2 cellular contexts compared by ENCODE assay signal in the genomic region with DNA sequence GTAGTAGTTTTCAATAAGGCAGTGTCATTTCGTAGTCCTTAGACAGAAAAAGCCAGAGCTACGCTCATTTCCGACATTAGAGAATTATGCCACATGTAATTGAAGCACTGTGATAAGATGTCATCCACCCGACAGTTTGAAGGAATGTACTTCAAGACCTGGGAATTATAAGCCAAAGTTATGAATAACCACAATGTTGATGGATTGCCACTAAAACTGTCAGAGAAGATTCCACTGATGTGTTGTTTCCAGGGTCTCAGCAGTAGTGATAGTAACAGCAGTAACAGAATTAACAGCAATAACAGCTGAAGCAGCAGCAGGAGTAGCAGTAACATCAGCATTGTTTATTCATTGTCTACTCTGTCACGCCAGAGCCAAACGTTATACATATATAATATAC.
TF ChIP-seq lines count a peak whose summit lies in the region.

No MANE protein-coding gene starts in this region.

TF ChIP-seq in A549, 52 proteins besides CTCF, POLR2A, EP300 and RAD21:
- TF ChIP-seq GATA3 (IDR thresholded peaks at IDR 0.05; ENCODE audit: borderline replicate concordance) (no peak), FOXS1 (CRISPR knock-in tag; IDR thresholded peaks at IDR 0.05) (no peak), TFCP2L1 (CRISPR knock-in tag; IDR thresholded peaks at IDR 0.05) (no peak), ZSCAN20 (CRISPR knock-in tag; IDR thresholded peaks at IDR 0.05) (no peak), CBX2 (IDR thresholded peaks at IDR 0.05; ENCODE audit: borderline replicate concordance, low read depth) (no peak), RARB (CRISPR knock-in tag; IDR thresholded peaks at IDR 0.05) (no peak)

TF ChIP-seq in HepG2, 621 proteins besides CTCF, POLR2A, EP300 and RAD21:
- no peak for TF ChIP-seq PCBP1 (IDR thresholded peaks at IDR 0.05; ENCODE audit: borderline replicate concordance, low read depth, low read length)
- no peak for TF ChIP-seq RBM39 (IDR thresholded peaks at IDR 0.05; ENCODE audit: low read depth, low read length, poor library complexity, severe bottlenecking)
- no peak for TF ChIP-seq BCL6 (CRISPR knock-in tag; IDR thresholded peaks at IDR 0.05)
- no peak for TF ChIP-seq ZNF138 (CRISPR knock-in tag; IDR thresholded peaks at IDR 0.05; ENCODE audit: low read depth)
- no peak for TF ChIP-seq ZSCAN12 (CRISPR knock-in tag; IDR thresholded peaks at IDR 0.05)
- no peak for TF ChIP-seq TCF7 (IDR thresholded peaks at IDR 0.05; ENCODE audit: low read depth)
- no peak for TF ChIP-seq MEIS2 (CRISPR knock-in tag; IDR thresholded peaks at IDR 0.05)
- TF ChIP-seq ZNF724P (CRISPR knock-in tag; IDR thresholded peaks at IDR 0.05; ENCODE audit: borderline replicate concordance) = no peak
- TF ChIP-seq ZNF136 (CRISPR knock-in tag; IDR thresholded peaks at IDR 0.05; ENCODE audit: low read depth) = no peak
- TF ChIP-seq, protein P1, sequence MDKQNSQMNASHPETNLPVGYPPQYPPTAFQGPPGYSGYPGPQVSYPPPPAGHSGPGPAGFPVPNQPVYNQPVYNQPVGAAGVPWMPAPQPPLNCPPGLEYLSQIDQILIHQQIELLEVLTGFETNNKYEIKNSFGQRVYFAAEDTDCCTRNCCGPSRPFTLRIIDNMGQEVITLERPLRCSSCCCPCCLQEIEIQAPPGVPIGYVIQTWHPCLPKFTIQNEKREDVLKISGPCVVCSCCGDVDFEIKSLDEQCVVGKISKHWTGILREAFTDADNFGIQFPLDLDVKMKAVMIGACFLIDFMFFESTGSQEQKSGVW (CRISPR knock-in tag; IDR thresholded peaks at IDR 0.05; ENCODE audit: borderline replicate concordance) = no peak
- TF ChIP-seq HDAC2 (CRISPR knock-in tag; IDR thresholded peaks at IDR 0.05) = no peak
- TF ChIP-seq, protein P2, sequence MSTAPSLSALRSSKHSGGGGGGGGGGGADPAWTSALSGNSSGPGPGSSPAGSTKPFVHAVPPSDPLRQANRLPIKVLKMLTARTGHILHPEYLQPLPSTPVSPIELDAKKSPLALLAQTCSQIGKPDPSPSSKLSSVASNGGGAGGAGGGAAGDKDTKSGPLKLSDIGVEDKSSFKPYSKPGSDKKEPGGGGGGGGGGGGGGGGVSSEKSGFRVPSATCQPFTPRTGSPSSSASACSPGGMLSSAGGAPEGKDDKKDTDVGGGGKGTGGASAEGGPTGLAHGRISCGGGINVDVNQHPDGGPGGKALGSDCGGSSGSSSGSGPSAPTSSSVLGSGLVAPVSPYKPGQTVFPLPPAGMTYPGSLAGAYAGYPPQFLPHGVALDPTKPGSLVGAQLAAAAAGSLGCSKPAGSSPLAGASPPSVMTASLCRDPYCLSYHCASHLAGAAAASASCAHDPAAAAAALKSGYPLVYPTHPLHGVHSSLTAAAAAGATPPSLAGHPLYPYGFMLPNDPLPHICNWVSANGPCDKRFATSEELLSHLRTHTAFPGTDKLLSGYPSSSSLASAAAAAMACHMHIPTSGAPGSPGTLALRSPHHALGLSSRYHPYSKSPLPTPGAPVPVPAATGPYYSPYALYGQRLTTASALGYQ (CRISPR knock-in tag; IDR thresholded peaks at IDR 0.05) = no peak
- no peak for TF ChIP-seq ZNF263 (CRISPR knock-in tag; IDR thresholded peaks at IDR 0.05)
- no peak for TF ChIP-seq U2AF1 (optimal IDR thresholded peaks at IDR 0.05; ENCODE audit: low read depth, low read length)
- TF ChIP-seq ZNF234 (CRISPR knock-in tag; conservative IDR thresholded peaks at IDR 0.05) = no peak
- TF ChIP-seq ZSCAN30 (CRISPR knock-in tag; IDR thresholded peaks at IDR 0.05) = no peak
- TF ChIP-seq EEA1 (CRISPR knock-in tag; IDR thresholded peaks at IDR 0.05; ENCODE audit: borderline replicate concordance) = no peak
- no peak for TF ChIP-seq SAP130 (CRISPR knock-in tag; IDR thresholded peaks at IDR 0.05; ENCODE audit: low read depth)
- no peak for TF ChIP-seq NFYB (CRISPR knock-in tag; IDR thresholded peaks at IDR 0.05)
- TF ChIP-seq, protein P3, sequence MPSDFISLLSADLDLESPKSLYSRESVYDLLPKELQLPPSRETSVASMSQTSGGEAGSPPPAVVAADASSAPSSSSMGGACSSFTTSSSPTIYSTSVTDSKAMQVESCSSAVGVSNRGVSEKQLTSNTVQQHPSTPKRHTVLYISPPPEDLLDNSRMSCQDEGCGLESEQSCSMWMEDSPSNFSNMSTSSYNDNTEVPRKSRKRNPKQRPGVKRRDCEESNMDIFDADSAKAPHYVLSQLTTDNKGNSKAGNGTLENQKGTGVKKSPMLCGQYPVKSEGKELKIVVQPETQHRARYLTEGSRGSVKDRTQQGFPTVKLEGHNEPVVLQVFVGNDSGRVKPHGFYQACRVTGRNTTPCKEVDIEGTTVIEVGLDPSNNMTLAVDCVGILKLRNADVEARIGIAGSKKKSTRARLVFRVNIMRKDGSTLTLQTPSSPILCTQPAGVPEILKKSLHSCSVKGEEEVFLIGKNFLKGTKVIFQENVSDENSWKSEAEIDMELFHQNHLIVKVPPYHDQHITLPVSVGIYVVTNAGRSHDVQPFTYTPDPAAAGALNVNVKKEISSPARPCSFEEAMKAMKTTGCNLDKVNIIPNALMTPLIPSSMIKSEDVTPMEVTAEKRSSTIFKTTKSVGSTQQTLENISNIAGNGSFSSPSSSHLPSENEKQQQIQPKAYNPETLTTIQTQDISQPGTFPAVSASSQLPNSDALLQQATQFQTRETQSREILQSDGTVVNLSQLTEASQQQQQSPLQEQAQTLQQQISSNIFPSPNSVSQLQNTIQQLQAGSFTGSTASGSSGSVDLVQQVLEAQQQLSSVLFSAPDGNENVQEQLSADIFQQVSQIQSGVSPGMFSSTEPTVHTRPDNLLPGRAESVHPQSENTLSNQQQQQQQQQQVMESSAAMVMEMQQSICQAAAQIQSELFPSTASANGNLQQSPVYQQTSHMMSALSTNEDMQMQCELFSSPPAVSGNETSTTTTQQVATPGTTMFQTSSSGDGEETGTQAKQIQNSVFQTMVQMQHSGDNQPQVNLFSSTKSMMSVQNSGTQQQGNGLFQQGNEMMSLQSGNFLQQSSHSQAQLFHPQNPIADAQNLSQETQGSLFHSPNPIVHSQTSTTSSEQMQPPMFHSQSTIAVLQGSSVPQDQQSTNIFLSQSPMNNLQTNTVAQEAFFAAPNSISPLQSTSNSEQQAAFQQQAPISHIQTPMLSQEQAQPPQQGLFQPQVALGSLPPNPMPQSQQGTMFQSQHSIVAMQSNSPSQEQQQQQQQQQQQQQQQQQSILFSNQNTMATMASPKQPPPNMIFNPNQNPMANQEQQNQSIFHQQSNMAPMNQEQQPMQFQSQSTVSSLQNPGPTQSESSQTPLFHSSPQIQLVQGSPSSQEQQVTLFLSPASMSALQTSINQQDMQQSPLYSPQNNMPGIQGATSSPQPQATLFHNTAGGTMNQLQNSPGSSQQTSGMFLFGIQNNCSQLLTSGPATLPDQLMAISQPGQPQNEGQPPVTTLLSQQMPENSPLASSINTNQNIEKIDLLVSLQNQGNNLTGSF (CRISPR knock-in tag; IDR thresholded peaks at IDR 0.05) = no peak
